ENCODE assay signal across 8 cellular contexts in genomic region chr3:50610181-50610971, GRCh38. TPM values are rescaled to one million over a fixed set of nuclear protein-coding genes. Genes with fewer than 3 reads are reported as not detected.
DNase-seq lines count a peak whose midpoint lies in the region; ATAC-seq and FAIRE-seq lines count a peak whose summit lies in the region.

No MANE protein-coding gene starts in this region.

- no peaks in the 10 kb centered on the region for H3K9me3 ChIP-seq in HUES64 (ENCODE audit: insufficient read depth, low read depth, low read length)
- H3K9me3 ChIP-seq in iPS-18a (ENCODE audit: control insufficient read depth, low read depth, low read length) = no peaks in the 10 kb centered on the region

- H3K27ac ChIP-seq in HUES64 (ENCODE audit: low read depth, low read length) (no peak overlapping the region), iPS-18a (ENCODE audit: low read length) (no peak overlapping the region)

- H3K4me1 Mint-ChIP-seq in stimulated activated effector memory CD8-positive, alpha-beta T cell treated with anti-CD3 and anti-CD28 coated beads, Interleukin-12 subunit alpha, Interleukin-12 subunit beta, amount 100 ng/mL, for 72 hours = peaks cover 73% of the 10 kb centered on the region

- peaks cover 95% of the 10 kb centered on the region for H3K36me3 Mint-ChIP-seq in stimulated activated effector memory CD8-positive, alpha-beta T cell treated with anti-CD3 and anti-CD28 coated beads, Interleukin-12 subunit alpha, Interleukin-12 subunit beta, amount 100 ng/mL, for 72 hours

- peaks cover 7% of the 10 kb centered on the region; the same call in 1 of the 2 replicates for H3K4me1 ChIP-seq in HUES64 (ENCODE audit: insufficient read depth, low read length)
- peaks cover 3% of the 10 kb centered on the region for H3K4me1 ChIP-seq in iPS-18a (ENCODE audit: control insufficient read depth, low read depth, low read length)

- peak overlapping the region; percentile 99 for H3K27ac Mint-ChIP-seq in stimulated activated effector memory CD8-positive, alpha-beta T cell treated with anti-CD3 and anti-CD28 coated beads, Interleukin-12 subunit alpha, Interleukin-12 subunit beta, amount 100 ng/mL, for 72 hours

- H3K4me3 ChIP-seq in HUES64 (ENCODE audit: low read length) (peak overlapping the region; percentile 61; the same call in 1 of the 2 replicates), iPS-18a (ENCODE audit: low read length) (peak overlapping the region; percentile 63)

- peak; percentile 55 for DNase-seq in activated effector memory CD4-positive, alpha-beta T cell treated with Interleukin-2 at 50 U/mL for 16 hours
- no peak for DNase-seq in stimulated activated effector memory CD8-positive, alpha-beta T cell treated with anti-CD3 and anti-CD28 coated beads, Interleukin-12 subunit alpha, Interleukin-12 subunit beta, amount 100 ng/mL, for 72 hours (ENCODE audit: low spot score in 2 of 2)
- DNase-seq in kidney glomerular epithelial cell (lab: John Stamatoyannopoulos, UW) (no peak), AG20443 (ENCODE audit: low spot score) (no peak), NAMALWA (ENCODE audit: low spot score) (no peak), HTR-8/SVneo (ENCODE audit: insufficient read length, low spot score) (no peak)

- H3K9me3 Mint-ChIP-seq in stimulated activated effector memory CD8-positive, alpha-beta T cell treated with anti-CD3 and anti-CD28 coated beads, Interleukin-12 subunit alpha, Interleukin-12 subunit beta, amount 100 ng/mL, for 72 hours = no peaks in the 10 kb centered on the region

- no peak for ATAC-seq in stimulated activated effector memory CD8-positive, alpha-beta T cell treated with anti-CD3 and anti-CD28 coated beads, Interleukin-12 subunit alpha, Interleukin-12 subunit beta, amount 100 ng/mL, for 72 hours

- no peak overlapping the region for H3K9ac ChIP-seq in HUES64 (ENCODE audit: low read depth, low read length)
- no peak overlapping the region for H3K9ac ChIP-seq in iPS-18a (ENCODE audit: low read length)

- WGBS in HUES64 = 95% methylated on average over 6 of the region's 6 CpGs

- H3K27me3 ChIP-seq in HUES64 (ENCODE audit: insufficient read depth, low read length) (peaks cover 46% of the 10 kb centered on the region), iPS-18a (ENCODE audit: control insufficient read depth, insufficient read depth, low read length) (peaks cover 38% of the 10 kb centered on the region)

- FAIRE-seq in HTR-8/SVneo (lab: Jason Lieb, UNC) = no peak

- peak overlapping the region; percentile 98 for H3K4me3 Mint-ChIP-seq in stimulated activated effector memory CD8-positive, alpha-beta T cell treated with anti-CD3 and anti-CD28 coated beads, Interleukin-12 subunit alpha, Interleukin-12 subunit beta, amount 100 ng/mL, for 72 hours

- H3K36me3 ChIP-seq in HUES64 (ENCODE audit: insufficient read depth, low read length) = no peaks in the 10 kb centered on the region; the same call in 1 of the 2 replicates
- no peaks in the 10 kb centered on the region for H3K36me3 ChIP-seq in iPS-18a (ENCODE audit: control insufficient read depth, low read depth, low read length)

RNA-seq across cellular contexts. Expression of gene CISH, which starts 1.2 kb away (rescaled TPM):
- 2.8 TPM for polyA plus RNA-seq in HUES64 (2013, experiment 1 of 2)
- 2.8 TPM for polyA plus RNA-seq in HUES64 (2013, experiment 2 of 2)

RNA-seq across cellular contexts. Expression of gene MAPKAPK3, which starts 6.6 kb away (rescaled TPM):
- 32.3 TPM for polyA plus RNA-seq in HUES64 (2013, experiment 1 of 2)
- 32.8 TPM for polyA plus RNA-seq in HUES64 (2013, experiment 2 of 2)

RNA-seq across cellular contexts. Expression of gene HEMK1, which starts 41.1 kb away (rescaled TPM):
- polyA plus RNA-seq in HUES64 (2013, experiment 1 of 2) = 6.3 TPM
- 7.5 TPM for polyA plus RNA-seq in HUES64 (2013, experiment 2 of 2)

RNA-seq across cellular contexts. Expression of gene C3orf18, which starts 42.8 kb away (rescaled TPM):
- 4.8 TPM for polyA plus RNA-seq in HUES64 (2013, experiment 1 of 2)
- polyA plus RNA-seq in HUES64 (2013, experiment 2 of 2) = 7.3 TPM
